ENCODE assay signal across 8 cellular contexts in genomic region chr12:131511391-131511802, GRCh38.
A peak's percentile ranks its signal among the peaks of the same experiment; 100 is the strongest.
DNase-seq lines count a peak whose midpoint lies in the region; ATAC-seq lines count a peak whose summit lies in the region.

No MANE protein-coding gene starts in this region.

- H3K36me3 ChIP-seq in CD8-positive, alpha-beta memory T cell (ENCODE audit: insufficient read depth, low read length), result no peaks in the 10 kb centered on the region
- H3K36me3 ChIP-seq in effector memory CD4-positive, alpha-beta T cell (ENCODE audit: control insufficient read depth, insufficient read depth, low read length), result no peaks in the 10 kb centered on the region

- H3K4me1 Mint-ChIP-seq in CD8-positive, alpha-beta memory T cell, result peaks cover 18 to 19% (median 19%) of the 10 kb centered on the region in 3 donors

- POLR2A ChIA-PET in CD8-positive, alpha-beta memory T cell (lab: Charles Lee), result no interaction called here

- no peak overlapping the region for H3K27ac ChIP-seq in CD8-positive, alpha-beta memory T cell (ENCODE audit: low read depth, low read length)
- no peak overlapping the region for H3K27ac ChIP-seq in effector memory CD4-positive, alpha-beta T cell (ENCODE audit: insufficient read depth, low read length, poor library complexity, severe bottlenecking)

- H3K9me3 ChIP-seq in CD8-positive, alpha-beta memory T cell (ENCODE audit: low read length), result no peaks in the 10 kb centered on the region
- H3K9me3 ChIP-seq in effector memory CD4-positive, alpha-beta T cell (ENCODE audit: control insufficient read depth, low read length), result no peaks in the 10 kb centered on the region

- H3K4me3 Mint-ChIP-seq in CD8-positive, alpha-beta memory T cell, result peak overlapping the region in 3 of 7 donors; percentile 13 to 36 (median 30)

- no peaks in the 10 kb centered on the region for H3K27me3 ChIP-seq in CD8-positive, alpha-beta memory T cell (ENCODE audit: insufficient read depth, low read length, poor library complexity, severe bottlenecking)
- H3K27me3 ChIP-seq in effector memory CD4-positive, alpha-beta T cell (replicated peaks; ENCODE audit: control insufficient read depth, insufficient read depth, low read length, poor library complexity, severe bottlenecking), result no peaks in the 10 kb centered on the region

- peaks cover 12 to 29% of the 10 kb centered on the region in 2 donors for H3K27me3 Mint-ChIP-seq in CD8-positive, alpha-beta memory T cell

- H3K9me3 Mint-ChIP-seq in CD8-positive, alpha-beta memory T cell, result peaks cover 8 to 14% (median 11%) of the 10 kb centered on the region in 5 donors

- CTCF ChIA-PET in CD8-positive, alpha-beta memory T cell (lab: Charles Lee), result no interaction called here

- H3K27ac Mint-ChIP-seq in CD8-positive, alpha-beta memory T cell, result peak overlapping the region; percentile 44 to 97 (median 83)

- ATAC-seq in GM19397 (IDR thresholded peaks at IDR 0.05; ENCODE audit: unreplicated experiment) (peak; percentile 94), HG03439 (IDR thresholded peaks at IDR 0.05; ENCODE audit: unreplicated experiment) (peak; percentile 98)

- peaks cover 0 to 16% (median 0%) of the 10 kb centered on the region in 3 donors for H3K36me3 Mint-ChIP-seq in CD8-positive, alpha-beta memory T cell

- no peak overlapping the region for H3K4me3 ChIP-seq in CD8-positive, alpha-beta memory T cell (ENCODE audit: low read length)
- no peak overlapping the region for H3K4me3 ChIP-seq in effector memory CD4-positive, alpha-beta T cell (ENCODE audit: insufficient read depth, low read depth, low read length, poor library complexity, severe bottlenecking)

- peak; percentile 7 to 53 (median 38) for DNase-seq in CD8-positive, alpha-beta memory T cell
- DNase-seq in UCSD-AML1 (lab: John Stamatoyannopoulos, UW; ENCODE audit: unreplicated experiment) (peak; percentile 55), NCI-H187 (lab: John Stamatoyannopoulos, UW) (no peak), NCI-H2029 treated with DMSO at 0.1 percent for 48 hours (lab: John Stamatoyannopoulos, UW) (no peak)
- DNase-seq in effector memory CD4-positive, alpha-beta T cell, result peak; percentile 4 to 16 (median 9)
- DNase-seq in stimulated activated CD4-positive, alpha-beta T cell treated with anti-CD3 and anti-CD28 coated beads, Interleukin-4, amount 100 ng/mL, for 1 hour, result peak; percentile 40

- H3K4me1 ChIP-seq in CD8-positive, alpha-beta memory T cell (ENCODE audit: insufficient read depth, low read length), result peaks cover 18% of the 10 kb centered on the region
- peaks cover 9% of the 10 kb centered on the region for H3K4me1 ChIP-seq in effector memory CD4-positive, alpha-beta T cell (ENCODE audit: control insufficient read depth, insufficient read depth, low read length, poor library complexity, severe bottlenecking)

Comparison
In these comparisons a context has a peak if more than half of its experiments do, and no peak if none do; other contexts are left out.
1. DNase-seq: peak in CD8-positive, alpha-beta memory T cell (5 of 5), UCSD-AML1 (single experiment), effector memory CD4-positive, alpha-beta T cell (3 of 3) and stimulated activated CD4-positive, alpha-beta T cell treated with anti-CD3 and anti-CD28 coated beads, Interleukin-4, amount 100 ng/mL, for 1 hour (single experiment); none in NCI-H187 (0 of 2) and NCI-H2029 treated with DMSO at 0.1 percent for 48 hours (single experiment).